In the genomic region with DNA sequence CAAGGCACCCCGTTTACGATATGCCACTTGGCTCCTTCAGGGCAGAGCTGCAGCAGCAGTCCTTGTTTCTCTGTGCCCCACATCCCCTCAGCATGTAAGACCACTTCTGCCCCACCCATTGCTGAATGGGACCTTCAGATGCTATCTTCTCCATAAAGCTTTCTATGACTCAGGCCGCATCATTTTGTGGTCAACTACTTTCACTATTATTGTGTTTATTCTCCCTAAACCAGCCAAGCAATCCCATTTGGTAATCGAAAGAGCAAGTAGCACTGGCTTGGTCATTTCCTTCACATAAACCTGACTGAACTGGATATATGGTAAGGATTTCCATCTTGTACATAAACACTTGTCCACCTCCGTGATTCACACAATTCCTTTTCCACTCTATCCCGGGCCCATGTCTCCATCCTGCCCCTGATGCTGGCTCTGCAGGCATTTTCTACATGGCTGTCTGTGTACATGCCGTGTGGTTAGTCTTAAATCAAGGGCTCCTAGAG, we compare ENCODE assay signal across 9 cellular contexts. TPM values are rescaled to one million over a fixed set of nuclear protein-coding genes. Genes with fewer than 3 reads are reported as not detected.
A peak's percentile ranks its signal among the peaks of the same experiment; 100 is the strongest.
DNase-seq lines count a peak whose midpoint lies in the region; ATAC-seq, FAIRE-seq and TF ChIP-seq lines count a peak whose summit lies in the region.
"Had no signal": no experiment of that assay in that cellular context is flagged by ENCODE, and none has a peak within 500 bp of the region (broad histone marks: within the 10 kb centered on the region; RNA-seq: fewer than 3 reads in every experiment).

No MANE protein-coding gene starts in this region.

- H3K27ac ChIP-seq in GM23338 (ENCODE audit: low read depth) = no peak overlapping the region
- H3K27ac ChIP-seq: neutrophil had no signal

- H3K4me3 Mint-ChIP-seq in Calu3 (ENCODE audit: low read depth, unreplicated experiment) (no peak overlapping the region), GM23338 (no peak overlapping the region)

- H3K9me3 Mint-ChIP-seq in Calu3 (ENCODE audit: low read depth, unreplicated experiment) (no peaks in the 10 kb centered on the region), GM23338 (no peaks in the 10 kb centered on the region)

- H3K36me3 Mint-ChIP-seq in Calu3 (ENCODE audit: insufficient read depth, unreplicated experiment) (peaks cover 6% of the 10 kb centered on the region), GM23338 (ENCODE audit: low read depth) (no peaks in the 10 kb centered on the region)

- H3K9me2 ChIP-seq in GM23338 (ENCODE audit: insufficient read depth) = 0 out of 2 replicates have a peak, but pooled peaks cover 5% of the 10 kb centered on the region

- H3K9me3 ChIP-seq in BE2C = no peaks in the 10 kb centered on the region
- H3K9me3 ChIP-seq: neutrophil had no signal

- intact Hi-C loops in Calu3 (cut with micrococcal nuclease; ENCODE audit: unreplicated experiment) = no loop called here

- CTCF ChIA-PET in Calu3 (lab: Charles Lee) = interaction anchor here (0.6 to 1.1 kb wide), 3 partner anchors 36 to 304 kb away, joined by 3 to 4 read pairs (median 3); no protein-coding TSS in a partner anchor

- H3K4me1 ChIP-seq in BE2C (peaks cover 10% of the 10 kb centered on the region), GM23338 (ENCODE audit: insufficient read depth) (no peaks in the 10 kb centered on the region)

- TF ChIP-seq CTCF in Calu3 (IDR thresholded peaks at IDR 0.05; ENCODE audit: unreplicated experiment) (no peak), BE2C (IDR thresholded peaks at IDR 0.05; ENCODE audit: low read depth, low read length) (no peak), GM23338 (conservative IDR thresholded peaks at IDR 0.05; ENCODE audit: low read depth in 2 of 2) (no peak)

- DNase-seq in RCC 7860 (ENCODE audit: low spot score) (peak; percentile 79), glomerular visceral epithelial cell (ENCODE audit: extremely low spot score) (peak; percentile 68), Calu3 (no peak), BE2C (no peak), NCI-H2029 treated with DMSO at 0.1 percent for 48 hours (lab: John Stamatoyannopoulos, UW) (no peak), GM23338 (ENCODE audit: low spot score) (no peak)

- no peak overlapping the region; the same call in 1 of the 2 replicates for H2AFZ ChIP-seq in GM23338

- no peaks in the 10 kb centered on the region for H3F3A ChIP-seq in GM23338 (replicated peaks; ENCODE audit: low read depth)

- H4K20me1 ChIP-seq in GM23338 (replicated peaks; ENCODE audit: insufficient read depth) = no peaks in the 10 kb centered on the region

- no peak overlapping the region for H3K4me2 ChIP-seq in GM23338

- peaks cover 33% of the 10 kb centered on the region for H3K4me1 Mint-ChIP-seq in Calu3 (ENCODE audit: low read depth, unreplicated experiment)
- no peaks in the 10 kb centered on the region for H3K4me1 Mint-ChIP-seq in GM23338

- H3K27ac Mint-ChIP-seq in Calu3 (ENCODE audit: unreplicated experiment) (no peak overlapping the region), GM23338 (no peak overlapping the region)

- H3K27me3 Mint-ChIP-seq in Calu3 (ENCODE audit: unreplicated experiment) (no peaks in the 10 kb centered on the region), GM23338 (ENCODE audit: insufficient read depth, low read depth, poor library complexity) (peaks cover 7% of the 10 kb centered on the region)

- FAIRE-seq in RCC 7860 (lab: Jason Lieb, UNC) = peak; percentile 73

- no TSS peak for BruUV-seq in Calu3 (replicated peaks; lab: Mats Ljungman, UMichigan)

- H3K79me2 ChIP-seq in GM23338 (replicated peaks; ENCODE audit: insufficient read depth) = no peaks in the 10 kb centered on the region

- no peaks in the 10 kb centered on the region for H3K36me3 ChIP-seq in BE2C
- H3K36me3 ChIP-seq in GM23338 (ENCODE audit: insufficient read depth) = no peaks in the 10 kb centered on the region
- H3K36me3 ChIP-seq: neutrophil had no signal

- peak; percentile 63 for ATAC-seq in GM18861 (IDR thresholded peaks at IDR 0.05; ENCODE audit: unreplicated experiment)
- peak; percentile 59 for ATAC-seq in HG02852 (IDR thresholded peaks at IDR 0.05; ENCODE audit: unreplicated experiment)
- no peak for ATAC-seq in GM23338

- no peaks in the 10 kb centered on the region for H3K27me3 ChIP-seq in BE2C
- H3K27me3 ChIP-seq in GM23338 (ENCODE audit: insufficient read depth) = no peaks in the 10 kb centered on the region
- H3K27me3 ChIP-seq: neutrophil had no signal

- no peak overlapping the region for H3K4me3 ChIP-seq in BE2C (ENCODE audit: low read depth, low read length)
- H3K4me3 ChIP-seq in GM23338 = no peak overlapping the region

TF ChIP-seq in GM23338, 12 proteins besides CTCF, POLR2A, EP300 and RAD21:
- TF ChIP-seq POLR2AphosphoS5 (IDR thresholded peaks at IDR 0.05; ENCODE audit: low read depth) (no peak), CREB1 (CRISPR knock-in tag; IDR thresholded peaks at IDR 0.05; ENCODE audit: low read depth) (no peak), ZNF331 (CRISPR knock-in tag; IDR thresholded peaks at IDR 0.05; ENCODE audit: low read depth) (no peak), STAT1 (IDR thresholded peaks at IDR 0.05; ENCODE audit: unreplicated experiment) (no peak), NANOG (IDR thresholded peaks at IDR 0.05; ENCODE audit: borderline replicate concordance) (no peak)
- TF ChIP-seq, protein P1, sequence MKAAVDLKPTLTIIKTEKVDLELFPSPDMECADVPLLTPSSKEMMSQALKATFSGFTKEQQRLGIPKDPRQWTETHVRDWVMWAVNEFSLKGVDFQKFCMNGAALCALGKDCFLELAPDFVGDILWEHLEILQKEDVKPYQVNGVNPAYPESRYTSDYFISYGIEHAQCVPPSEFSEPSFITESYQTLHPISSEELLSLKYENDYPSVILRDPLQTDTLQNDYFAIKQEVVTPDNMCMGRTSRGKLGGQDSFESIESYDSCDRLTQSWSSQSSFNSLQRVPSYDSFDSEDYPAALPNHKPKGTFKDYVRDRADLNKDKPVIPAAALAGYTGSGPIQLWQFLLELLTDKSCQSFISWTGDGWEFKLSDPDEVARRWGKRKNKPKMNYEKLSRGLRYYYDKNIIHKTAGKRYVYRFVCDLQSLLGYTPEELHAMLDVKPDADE (IDR thresholded peaks at IDR 0.05) = no peak
TF ChIP-seq in GM23338: peak in this region for 0.

RNA-seq across cellular contexts. Expression of a gene that starts 25.7 kb away (rescaled TPM):
- total RNA-seq in Calu3 (2022) = 0.49 TPM in 1 of 2 replicates, not detected in the other
- not detected for polyA plus RNA-seq in BE2C (2012; ENCODE audit: insufficient read depth, insufficient read length, low read depth)
- not detected in 2 replicates for total RNA-seq in GM23338 (2014; rRNA removed; shearing (Covaris generic))
- not detected in 2 replicates for polyA plus RNA-seq in GM23338 (2016; fragmentation: Nextera tagmentation; extraction: Ambion mirVana)

Comparison
In these comparisons a context has a peak if more than half of its experiments do, and no peak if none do; other contexts are left out.
1. DNase-seq: peak in RCC 7860 (single experiment) and glomerular visceral epithelial cell (single experiment); none in Calu3 (single experiment), BE2C (single experiment), NCI-H2029 treated with DMSO at 0.1 percent for 48 hours (single experiment) and GM23338 (single experiment).